Comparison of ENCODE assay signal across 16 cellular contexts in the genomic region with DNA sequence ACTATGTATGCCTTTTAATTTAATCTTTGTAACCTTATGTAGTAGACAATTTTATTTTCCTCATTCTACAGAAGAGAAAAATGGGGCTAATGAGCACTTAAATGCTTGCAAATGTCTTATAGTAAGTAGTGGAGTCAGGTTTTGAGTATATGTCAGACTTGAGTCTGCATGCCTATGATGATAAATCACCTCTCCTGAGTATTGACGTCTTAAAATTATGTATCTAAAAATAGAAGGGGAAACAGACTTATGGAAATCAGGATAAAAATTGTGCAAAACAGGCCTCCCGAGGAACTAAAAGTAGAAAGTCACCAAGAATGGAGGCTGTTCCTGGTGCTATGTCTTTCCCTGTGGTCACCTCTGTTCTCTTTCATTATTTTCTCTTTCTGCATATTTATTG.
"Had no signal": no experiment of that assay in that cellular context is flagged by ENCODE, and none has a peak within 500 bp of the region (broad histone marks: within the 10 kb centered on the region; RNA-seq: fewer than 3 reads in every experiment).

No MANE protein-coding gene starts in this region.

- H3K27ac Mint-ChIP-seq: stimulated activated effector memory CD8-positive, alpha-beta T cell treated with anti-CD3 and anti-CD28 coated beads, Interleukin-12 subunit alpha, Interleukin-12 subunit beta, amount 100 ng/mL, for 72 hours had no signal

- ATAC-seq: heart right ventricle; pancreas; right lobe of liver; stimulated activated effector memory CD8-positive, alpha-beta T cell treated with anti-CD3 and anti-CD28 coated beads, Interleukin-12 subunit alpha, Interleukin-12 subunit beta, amount 100 ng/mL, for 72 hours; upper lobe of right lung had no signal

- H3K36me3 ChIP-seq: left ventricle myocardium inferior, pancreas, thoracic aorta, upper lobe of right lung had no signal

- H3K27ac ChIP-seq: heart right ventricle, left ventricle myocardium inferior, pancreas, right lobe of liver, thoracic aorta, upper lobe of right lung had no signal

- H3K4me2 ChIP-seq: smooth muscle cell had no signal

- H3K9me3 ChIP-seq: pancreas, right lobe of liver, upper lobe of right lung had no signal

- H3K27me3 ChIP-seq: heart right ventricle, pancreas, right lobe of liver, upper lobe of right lung had no signal

- H3K4me3 Mint-ChIP-seq: stimulated activated effector memory CD8-positive, alpha-beta T cell treated with anti-CD3 and anti-CD28 coated beads, Interleukin-12 subunit alpha, Interleukin-12 subunit beta, amount 100 ng/mL, for 72 hours had no signal

- H3K4me3 ChIP-seq: heart right ventricle, left ventricle myocardium inferior, pancreas, right lobe of liver, smooth muscle cell, thoracic aorta, upper lobe of right lung had no signal

- H3K9me3 Mint-ChIP-seq: stimulated activated effector memory CD8-positive, alpha-beta T cell treated with anti-CD3 and anti-CD28 coated beads, Interleukin-12 subunit alpha, Interleukin-12 subunit beta, amount 100 ng/mL, for 72 hours had no signal

- DNase-seq: activated CD4-positive, alpha-beta T cell treated with anti-CD3 and anti-CD28 coated beads, Interleukin-2, amount 50 U/mL, for 1 hour; activated CD4-positive, CD25-positive, alpha-beta regulatory T cell treated with anti-CD3 and anti-CD28 coated beads, Interleukin-2, amount 50 U/mL, for 72 hours; activated CD8-positive, alpha-beta memory T cell treated with anti-CD3 and anti-CD28 coated beads, Interleukin-2, amount 50 U/mL, for 4 hours; activated effector memory CD4-positive, alpha-beta T cell treated with Interleukin-2 at 50 U/mL for 16 hours; activated naive CD4-positive, alpha-beta T cell treated with anti-CD3 and anti-CD28 coated beads, Interleukin-2, amount 50 U/mL, for 16 hours; activated T-cell treated with anti-CD3 and anti-CD28 coated beads, Interleukin-2, amount 50 U/mL, for 48 hours; heart right ventricle; kidney glomerular epithelial cell; left ventricle myocardium inferior; pancreas; right lobe of liver; stimulated activated CD4-positive, alpha-beta T cell treated with anti-CD3 and anti-CD28 coated beads, Interleukin-4, amount 100 ng/mL, for 1 hour; upper lobe of right lung had no signal
